In the genomic region with DNA sequence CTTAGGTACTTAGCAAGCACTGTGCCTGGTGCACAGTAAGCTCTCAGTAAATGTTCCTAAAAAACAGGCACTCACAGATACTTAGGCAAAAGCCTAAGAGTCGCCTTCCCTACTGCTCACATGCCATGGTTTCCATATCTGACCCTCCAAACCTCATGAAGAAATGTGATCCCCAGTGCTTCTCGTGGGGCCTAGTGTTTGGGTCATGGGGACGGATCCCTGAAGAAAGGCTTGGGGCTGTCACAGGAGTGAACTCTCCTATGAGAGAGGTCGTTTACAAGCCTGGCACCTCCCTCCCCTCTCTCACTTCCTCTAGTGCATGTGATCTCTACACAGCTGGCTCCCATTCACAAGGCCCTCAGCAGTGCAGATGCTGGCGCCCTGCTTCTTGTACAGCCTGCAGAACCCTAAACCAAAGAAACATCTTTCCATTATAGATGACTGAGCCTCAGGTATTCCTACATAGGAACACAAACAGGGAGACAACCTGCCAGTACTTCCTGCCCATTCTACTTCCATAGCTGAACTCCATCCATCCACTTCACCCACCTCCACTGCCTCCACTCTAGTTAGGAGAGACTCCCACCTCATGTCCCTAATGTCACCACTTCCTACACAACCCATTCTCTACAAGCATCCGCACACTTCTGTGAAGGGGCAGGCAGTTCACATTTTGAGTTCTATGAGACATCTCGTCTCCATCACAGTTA, we compare ENCODE assay signal across 8 cellular contexts. TPM values are rescaled to one million over a fixed set of nuclear protein-coding genes. Genes with fewer than 3 reads are reported as not detected.
DNase-seq lines count a peak whose midpoint lies in the region; ATAC-seq lines count a peak whose summit lies in the region.

No MANE protein-coding gene starts in this region.

- peak overlapping the region; percentile 44 for H3K4me3 Mint-ChIP-seq in activated CD8-positive, alpha-beta memory T cell treated with anti-CD3 and anti-CD28 coated beads, Interleukin-2, amount 10 ng/mL, durations not matched to agents 7 days and 5 days
- H3K4me3 Mint-ChIP-seq in naive B cell: peak overlapping the region; percentile 24 to 92 (median 72)

- H3K27ac Mint-ChIP-seq in activated CD8-positive, alpha-beta memory T cell treated with anti-CD3 and anti-CD28 coated beads, Interleukin-2, amount 10 ng/mL, durations not matched to agents 7 days and 5 days: peak overlapping the region; percentile 75
- peak overlapping the region; percentile 92 to 99 (median 96) for H3K27ac Mint-ChIP-seq in naive B cell

- in situ Hi-C loops in Caki2 (cut with HindIII; ENCODE audit: low pct_unique_long_range_greater_than_20kb, low sequenced_read_pairs): no loop called here

- peaks cover 22% of the 10 kb centered on the region for H3K36me3 Mint-ChIP-seq in activated CD8-positive, alpha-beta memory T cell treated with anti-CD3 and anti-CD28 coated beads, Interleukin-2, amount 10 ng/mL, durations not matched to agents 7 days and 5 days
- H3K36me3 Mint-ChIP-seq in naive B cell: no peaks in the 10 kb centered on the region

- DNase-seq in Caki2 (ENCODE audit: low read depth) (peak; percentile 18), GM19238 (ENCODE audit: insufficient read length, low spot score) (peak; percentile 60), naive B cell (peak; percentile 77), iPS-NIHi11 (ENCODE audit: low spot score) (no peak), DMS114 treated with DMSO at 0.1 percent for 48 hours (lab: John Stamatoyannopoulos, UW; ENCODE audit: unreplicated experiment) (no peak), HK-2 (ENCODE audit: unreplicated experiment) (no peak)
- no peak for DNase-seq in activated CD8-positive, alpha-beta memory T cell treated with anti-CD3 and anti-CD28 coated beads, Interleukin-2, amount 10 ng/mL, durations not matched to agents 7 days and 5 days

- CTCF ChIA-PET in activated CD8-positive, alpha-beta memory T cell treated with anti-CD3 and anti-CD28 coated beads, Interleukin-2, amount 10 ng/mL, durations not matched to agents 7 days and 5 days (lab: Charles Lee): interaction anchor here (1.3 kb wide), 1 partner anchor 16 kb away, joined by 3 read pairs; no protein-coding TSS in a partner anchor

- no peaks in the 10 kb centered on the region for H3K27me3 Mint-ChIP-seq in activated CD8-positive, alpha-beta memory T cell treated with anti-CD3 and anti-CD28 coated beads, Interleukin-2, amount 10 ng/mL, durations not matched to agents 7 days and 5 days
- no peaks in the 10 kb centered on the region for H3K27me3 Mint-ChIP-seq in naive B cell

- H3K4me1 Mint-ChIP-seq in activated CD8-positive, alpha-beta memory T cell treated with anti-CD3 and anti-CD28 coated beads, Interleukin-2, amount 10 ng/mL, durations not matched to agents 7 days and 5 days: peaks cover 58% of the 10 kb centered on the region
- H3K4me1 Mint-ChIP-seq in naive B cell: peaks cover 47 to 67% (median 63%) of the 10 kb centered on the region in 3 donors

- peak; percentile 59 for ATAC-seq in HG03135 (IDR thresholded peaks at IDR 0.05; ENCODE audit: unreplicated experiment)
- no peak for ATAC-seq in activated CD8-positive, alpha-beta memory T cell treated with anti-CD3 and anti-CD28 coated beads, Interleukin-2, amount 10 ng/mL, durations not matched to agents 7 days and 5 days
- ATAC-seq in naive B cell (ENCODE audit: low read depth in 2 of 2): peak; percentile 74 to 75

- H3K9me3 Mint-ChIP-seq in activated CD8-positive, alpha-beta memory T cell treated with anti-CD3 and anti-CD28 coated beads, Interleukin-2, amount 10 ng/mL, durations not matched to agents 7 days and 5 days (ENCODE audit: low read depth): no peaks in the 10 kb centered on the region
- no peaks in the 10 kb centered on the region for H3K9me3 Mint-ChIP-seq in naive B cell

RNA-seq across cellular contexts. Expression of a gene that starts 2.9 kb away (rescaled TPM):
- total RNA-seq in Caki2 (2014; rRNA removed; shearing (Covaris generic); ENCODE audit: low replicate concordance): 35.9 and 46.4 TPM in 2 replicates
- total RNA-seq in activated CD8-positive, alpha-beta memory T cell treated with anti-CD3 and anti-CD28 coated beads, Interleukin-2, amount 10 ng/mL, durations not matched to agents 7 days and 5 days: 10 to 100 TPM; 23.0 to 26.0 TPM
- polyA plus RNA-seq in naive B cell (ENCODE audit: low read depth in 6 of 6): 10 to 100 TPM in 4 of 6 donors, 1 to 10 TPM in 2; 4.5 to 34.3 (median 13.8) TPM

RNA-seq across cellular contexts. Expression of a gene that starts 32.4 kb away (rescaled TPM):
- 0.07 and 3.6 TPM in 2 replicates for total RNA-seq in Caki2 (2014; rRNA removed; shearing (Covaris generic); ENCODE audit: low replicate concordance)
- total RNA-seq in activated CD8-positive, alpha-beta memory T cell treated with anti-CD3 and anti-CD28 coated beads, Interleukin-2, amount 10 ng/mL, durations not matched to agents 7 days and 5 days: under 1 TPM; 0.12 to 0.70 TPM
- polyA plus RNA-seq in naive B cell (ENCODE audit: low read depth in 6 of 6): under 1 TPM in 4 of 6 donors, not detected in 2; 0.13 to 0.52 (median 0.33) TPM

Comparison
In these comparisons a context has a peak if more than half of its experiments do, and no peak if none do; other contexts are left out.
1. DNase-seq: peak in Caki2 (single experiment), GM19238 (single experiment) and naive B cell (single experiment); none in activated CD8-positive, alpha-beta memory T cell treated with anti-CD3 and anti-CD28 coated beads, Interleukin-2, amount 10 ng/mL, durations not matched to agents 7 days and 5 days (single experiment), iPS-NIHi11 (single experiment), DMS114 treated with DMSO at 0.1 percent for 48 hours (single experiment) and HK-2 (single experiment).